ENCODE assay signal across 22 cellular contexts in the genomic region with DNA sequence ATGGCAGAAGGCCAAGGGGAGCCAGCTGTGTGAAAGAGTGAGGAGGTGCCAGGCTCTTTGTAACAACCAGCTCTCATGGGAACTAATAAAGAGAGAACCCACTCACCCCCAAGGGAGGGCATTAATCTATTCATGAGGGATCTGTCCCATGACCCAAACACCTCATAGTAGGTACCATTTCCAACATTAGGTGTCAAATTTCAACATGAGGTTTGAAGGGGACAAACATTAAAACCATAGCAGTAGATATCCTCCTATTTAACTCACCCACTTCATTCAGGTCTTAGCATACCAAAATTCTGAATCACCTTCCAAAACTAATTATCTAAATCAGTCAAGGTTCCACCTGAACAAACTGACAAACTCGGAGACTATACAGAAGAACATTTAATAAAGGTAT.
"Had no signal": no experiment of that assay in that cellular context is flagged by ENCODE, and none has a peak within 500 bp of the region (broad histone marks: within the 10 kb centered on the region; RNA-seq: fewer than 3 reads in every experiment).

No MANE protein-coding gene starts in this region.

- H3K27ac ChIP-seq: brain microvascular endothelial cell, cardiac muscle cell had no signal

- H3K27me3 ChIP-seq: brain microvascular endothelial cell, cardiac muscle cell, MG63 had no signal

- H3K36me3 ChIP-seq: brain microvascular endothelial cell, cardiac muscle cell, MG63 had no signal

- DNase-seq: activated B cell treated with CpG ODN at 0.5 μM for 24 hours; activated CD4-positive, alpha-beta T cell treated with anti-CD3 and anti-CD28 coated beads for 1 hour; activated CD4-positive, alpha-beta T cell treated with anti-CD3 and anti-CD28 coated beads, Interleukin-2, amount 10 ng/mL, durations not matched to agents 24 days and 14 days; activated CD4-positive, alpha-beta T cell treated with anti-CD3 and anti-CD28 coated beads, Interleukin-2, amount 50 U/mL, for 48 hours; activated CD8-positive, alpha-beta memory T cell treated with anti-CD3 and anti-CD28 coated beads, Interleukin-2, amount 10 ng/mL, durations not matched to agents 7 days and 5 days; activated effector memory CD4-positive, alpha-beta T cell treated with anti-CD3 and anti-CD28 coated beads, Interleukin-2, amount 50 U/mL, for 16 hours; activated naive CD4-positive, alpha-beta T cell treated with anti-CD3 and anti-CD28 coated beads for 36 hours; activated naive CD8-positive, alpha-beta T cell treated with anti-CD3 and anti-CD28 coated beads for 36 hours; activated T-cell treated with anti-CD3 and anti-CD28 coated beads, Interleukin-2, amount 50 U/mL, for 24 hours; brain microvascular endothelial cell; MG63; MV-4-11; NCI-H1092 treated with DMSO at 0.1 percent for 48 hours; NCI-H1930; NCI-H345; NCI-H510A; NCI-H526 treated with DMSO at 0.1 percent for 48 hours; SIG-M5; T-cell; T-helper 2 cell; T1000 had no signal

- H3K9me3 ChIP-seq: MG63 had no signal

- H3K4me3 ChIP-seq: cardiac muscle cell, MG63 had no signal

- ATAC-seq: activated CD8-positive, alpha-beta memory T cell treated with anti-CD3 and anti-CD28 coated beads, Interleukin-2, amount 10 ng/mL, durations not matched to agents 7 days and 5 days; T-cell had no signal
